8 cellular contexts compared by ENCODE assay signal in genomic region chr18:65753520-65753919, GRCh38. TPM values are rescaled to one million over a fixed set of nuclear protein-coding genes. Genes with fewer than 3 reads are reported as not detected.
DNase-seq lines count a peak whose midpoint lies in the region; ATAC-seq and TF ChIP-seq lines count a peak whose summit lies in the region.

No MANE protein-coding gene starts in this region.

- H3K4me3 Mint-ChIP-seq in GM23338 = no peak overlapping the region
- H3K4me3 Mint-ChIP-seq in nephron progenitor cell = peak overlapping the region; percentile 96
- no peak overlapping the region for H3K4me3 Mint-ChIP-seq in T-cell
- no peak overlapping the region for H3K4me3 Mint-ChIP-seq in activated CD8-positive, alpha-beta memory T cell treated with anti-CD3 and anti-CD28 coated beads, Interleukin-2, amount 10 ng/mL, durations not matched to agents 7 days and 5 days

- no peak overlapping the region for H3K4me2 ChIP-seq in GM23338

- no peaks in the 10 kb centered on the region for H3K36me3 ChIP-seq in GM23338 (ENCODE audit: insufficient read depth)

- peaks cover 37% of the 10 kb centered on the region for H3K27me3 ChIP-seq in GM23338 (ENCODE audit: insufficient read depth)

- H4K20me1 ChIP-seq in GM23338 (replicated peaks; ENCODE audit: insufficient read depth) = no peaks in the 10 kb centered on the region; the same call in 1 of the 2 replicates

- H3K36me3 Mint-ChIP-seq in GM23338 (ENCODE audit: low read depth) (no peaks in the 10 kb centered on the region), nephron progenitor cell (ENCODE audit: low read depth) (peaks cover 17% of the 10 kb centered on the region), T-cell (no peaks in the 10 kb centered on the region)
- H3K36me3 Mint-ChIP-seq in activated CD8-positive, alpha-beta memory T cell treated with anti-CD3 and anti-CD28 coated beads, Interleukin-2, amount 10 ng/mL, durations not matched to agents 7 days and 5 days = no peaks in the 10 kb centered on the region

- H3K27ac Mint-ChIP-seq in GM23338 (no peak overlapping the region), nephron progenitor cell (no peak overlapping the region), T-cell (no peak overlapping the region)
- H3K27ac Mint-ChIP-seq in activated CD8-positive, alpha-beta memory T cell treated with anti-CD3 and anti-CD28 coated beads, Interleukin-2, amount 10 ng/mL, durations not matched to agents 7 days and 5 days = no peak overlapping the region

- CTCF ChIA-PET in T-cell (lab: Charles Lee) = interaction anchor here in 1 of 2 donors (0.5 kb wide), 1 partner anchor 1733 kb away, joined by 3 read pairs; no protein-coding TSS in a partner anchor
- CTCF ChIA-PET in activated CD8-positive, alpha-beta memory T cell treated with anti-CD3 and anti-CD28 coated beads, Interleukin-2, amount 10 ng/mL, durations not matched to agents 7 days and 5 days (lab: Charles Lee) = no interaction called here

- POLR2A ChIA-PET in T-cell (lab: Charles Lee) = no interaction called here

- H3K4me3 ChIP-seq in GM23338 = no peak overlapping the region

- H3K27me3 Mint-ChIP-seq in GM23338 (ENCODE audit: insufficient read depth, low read depth, poor library complexity) = peaks cover 27% of the 10 kb centered on the region
- H3K27me3 Mint-ChIP-seq in nephron progenitor cell (ENCODE audit: low read depth, poor library complexity) = peaks cover 25% of the 10 kb centered on the region
- peaks cover 13 to 19% of the 10 kb centered on the region in 2 donors for H3K27me3 Mint-ChIP-seq in T-cell
- peaks cover 11% of the 10 kb centered on the region for H3K27me3 Mint-ChIP-seq in activated CD8-positive, alpha-beta memory T cell treated with anti-CD3 and anti-CD28 coated beads, Interleukin-2, amount 10 ng/mL, durations not matched to agents 7 days and 5 days

- H3F3A ChIP-seq in GM23338 (replicated peaks; ENCODE audit: low read depth) = no peaks in the 10 kb centered on the region

- H3K9me2 ChIP-seq in GM23338 (ENCODE audit: insufficient read depth) = no peaks in the 10 kb centered on the region

- H3K79me2 ChIP-seq in GM23338 (replicated peaks; ENCODE audit: insufficient read depth) = no peaks in the 10 kb centered on the region

- H3K9me3 Mint-ChIP-seq in GM23338 (no peaks in the 10 kb centered on the region), nephron progenitor cell (no peaks in the 10 kb centered on the region), T-cell (peaks cover 5 to 9% (median 7%) of the 10 kb centered on the region in 3 donors)
- peaks cover 6% of the 10 kb centered on the region for H3K9me3 Mint-ChIP-seq in activated CD8-positive, alpha-beta memory T cell treated with anti-CD3 and anti-CD28 coated beads, Interleukin-2, amount 10 ng/mL, durations not matched to agents 7 days and 5 days (ENCODE audit: low read depth)

- ATAC-seq in GM23338 (peak; percentile 24), GM21825 (IDR thresholded peaks at IDR 0.05; ENCODE audit: unreplicated experiment) (no peak), T-cell (replicated peaks in 1 of 4) (no peak)
- no peak for ATAC-seq in activated CD8-positive, alpha-beta memory T cell treated with anti-CD3 and anti-CD28 coated beads, Interleukin-2, amount 10 ng/mL, durations not matched to agents 7 days and 5 days

- no peak overlapping the region for H2AFZ ChIP-seq in GM23338

- peak; percentile 86 for DNase-seq in GM23338 (ENCODE audit: low spot score)
- peak; percentile 67 for DNase-seq in NCI-H1694 (lab: John Stamatoyannopoulos, UW)
- DNase-seq in nephron progenitor cell = peak; percentile 60
- DNase-seq in stimulated activated CD4-positive, alpha-beta T cell treated with anti-CD3 and anti-CD28 coated beads, Interleukin-4, amount 100 ng/mL, for 1 hour = no peak
- DNase-seq in T-cell = no peak
- no peak for DNase-seq in activated CD8-positive, alpha-beta memory T cell treated with anti-CD3 and anti-CD28 coated beads, Interleukin-2, amount 10 ng/mL, durations not matched to agents 7 days and 5 days

- H3K4me1 Mint-ChIP-seq in GM23338 (peaks cover 27% of the 10 kb centered on the region), nephron progenitor cell (peaks cover 76% of the 10 kb centered on the region), T-cell (no peaks in the 10 kb centered on the region)
- no peaks in the 10 kb centered on the region for H3K4me1 Mint-ChIP-seq in activated CD8-positive, alpha-beta memory T cell treated with anti-CD3 and anti-CD28 coated beads, Interleukin-2, amount 10 ng/mL, durations not matched to agents 7 days and 5 days

- H3K4me1 ChIP-seq in GM23338 (ENCODE audit: insufficient read depth) = peaks cover 15% of the 10 kb centered on the region

- H3K27ac ChIP-seq in GM23338 (ENCODE audit: low read depth) = no peak overlapping the region
- peak overlapping the region; percentile 87 for H3K27ac ChIP-seq in VCaP

- TF ChIP-seq CTCF in GM23338 (conservative IDR thresholded peaks at IDR 0.05; ENCODE audit: low read depth in 2 of 2) (peak; percentile 67 to 87), VCaP (conservative IDR thresholded peaks at IDR 0.05) (peak; percentile 81), nephron progenitor cell (IDR thresholded peaks at IDR 0.05) (peak; percentile 68)

TF ChIP-seq in GM23338, 12 proteins besides CTCF, POLR2A, EP300 and RAD21 (continues in another document):
- TF ChIP-seq JUNB (IDR thresholded peaks at IDR 0.05; ENCODE audit: unreplicated experiment) (no peak), ZNF462 (CRISPR knock-in tag; IDR thresholded peaks at IDR 0.05) (no peak)

RNA-seq across cellular contexts. Expression of gene CDH7, which starts 2.7 kb away (rescaled TPM):
- total RNA-seq in GM23338 (2014; rRNA removed; shearing (Covaris generic)) = 1.8 and 2.0 TPM in 2 replicates
- 1.3 and 1.8 TPM in 2 replicates for polyA plus RNA-seq in GM23338 (2016; fragmentation: Nextera tagmentation; extraction: Ambion mirVana)
- not detected for total RNA-seq in T-cell
- not detected for total RNA-seq in activated CD8-positive, alpha-beta memory T cell treated with anti-CD3 and anti-CD28 coated beads, Interleukin-2, amount 10 ng/mL, durations not matched to agents 7 days and 5 days

Comparison
In these comparisons a context has a peak if more than half of its experiments do, and no peak if none do; other contexts are left out.
1. DNase-seq: peak in GM23338 (single experiment), NCI-H1694 (single experiment) and nephron progenitor cell (single experiment); none in stimulated activated CD4-positive, alpha-beta T cell treated with anti-CD3 and anti-CD28 coated beads, Interleukin-4, amount 100 ng/mL, for 1 hour (single experiment), T-cell (0 of 34) and activated CD8-positive, alpha-beta memory T cell treated with anti-CD3 and anti-CD28 coated beads, Interleukin-2, amount 10 ng/mL, durations not matched to agents 7 days and 5 days (single experiment).
2. Peak in every context shown above with its lines, with median percentiles within 50 percentile points of each other: CTCF ChIP-seq.